ENCODE assay signal across 35 cellular contexts in the genomic region with DNA sequence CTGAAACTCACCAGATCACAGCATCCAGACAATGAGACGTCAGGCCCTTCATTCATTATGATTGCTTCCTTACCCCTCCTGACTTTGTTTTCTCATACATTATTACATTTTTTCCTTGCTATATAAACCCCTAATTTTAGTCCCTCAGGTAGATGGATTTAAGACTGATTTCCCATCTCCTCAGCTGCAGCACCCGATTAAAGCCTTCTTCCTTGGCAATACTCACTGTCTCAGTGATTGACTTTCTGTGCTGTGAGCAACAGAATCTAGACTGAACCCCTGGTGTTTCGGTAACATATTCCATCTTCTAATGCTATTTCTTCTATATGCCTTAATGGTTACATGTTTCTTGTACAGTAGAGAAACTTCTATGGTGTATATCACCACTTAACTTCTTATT.
"Had no signal": no experiment of that assay in that cellular context is flagged by ENCODE, and none has a peak within 500 bp of the region (broad histone marks: within the 10 kb centered on the region; RNA-seq: fewer than 3 reads in every experiment).

No MANE protein-coding gene starts in this region.

- ATAC-seq: activated CD8-positive, alpha-beta T cell treated with anti-CD3 and anti-CD28 coated beads for 36 hours; activated naive CD4-positive, alpha-beta T cell treated with anti-CD3 and anti-CD28 coated beads, Interleukin-2, amount 50 U/mL, for 72 hours; activated T-cell treated with anti-CD3 and anti-CD28 coated beads, Interleukin-2, amount 50 U/mL, for 4 hours; activated T-cell treated with anti-CD3 and anti-CD28 coated beads, Interleukin-2, amount 50 U/mL, for 72 hours; activated T-helper 17 cell treated with anti-CD3 and anti-CD28 coated beads, Interleukin-2, amount 50 U/mL, for 72 hours; body of pancreas had no signal

- H3K27me3 ChIP-seq: adrenal gland, body of pancreas, brain microvascular endothelial cell, breast epithelium had no signal

- DNase-seq: activated B cell treated with CpG ODN at 0.5 μM for 24 hours; activated CD4-positive, alpha-beta memory T cell treated with anti-CD3 and anti-CD28 coated beads for 36 hours; activated CD4-positive, alpha-beta T cell treated with anti-CD3 and anti-CD28 coated beads for 4 hours; activated CD4-positive, alpha-beta T cell treated with anti-CD3 and anti-CD28 coated beads, Interleukin-2, amount 10 ng/mL, durations not matched to agents 24 days and 14 days; activated CD4-positive, alpha-beta T cell treated with anti-CD3 and anti-CD28 coated beads, Interleukin-2, amount 50 U/mL, for 1 hour; activated CD4-positive, alpha-beta T cell treated with anti-CD3 and anti-CD28 coated beads, Interleukin-2, amount 50 U/mL, for 4 hours; activated CD4-positive, CD25-positive, alpha-beta regulatory T cell treated with anti-CD3 and anti-CD28 coated beads, Interleukin-2, amount 50 U/mL, for 72 hours; activated CD8-positive, alpha-beta memory T cell treated with anti-CD3 and anti-CD28 coated beads, Interleukin-2, amount 50 U/mL, for 4 hours; activated CD8-positive, alpha-beta T cell treated with anti-CD3 and anti-CD28 coated beads for 36 hours; activated effector memory CD4-positive, alpha-beta T cell treated with anti-CD3 and anti-CD28 coated beads, Interleukin-2, amount 50 U/mL, for 16 hours; activated gamma-delta T cell treated with Interleukin-2 at 50 U/mL for 16 hours; activated naive CD4-positive, alpha-beta T cell; activated naive CD4-positive, alpha-beta T cell treated with anti-CD3 and anti-CD28 coated beads for 36 hours; activated naive CD4-positive, alpha-beta T cell treated with anti-CD3 and anti-CD28 coated beads, Interleukin-2, amount 50 U/mL, for 16 hours; activated naive CD8-positive, alpha-beta T cell treated with anti-CD3 and anti-CD28 coated beads for 36 hours; activated T-cell treated with anti-CD3 and anti-CD28 coated beads for 4 hours; activated T-cell treated with anti-CD3 and anti-CD28 coated beads, Interleukin-2, amount 50 U/mL, for 1 hour; activated T-cell treated with anti-CD3 and anti-CD28 coated beads, Interleukin-2, amount 50 U/mL, for 4 hours; activated T-cell treated with anti-CD3 and anti-CD28 coated beads, Interleukin-2, amount 50 U/mL, for 72 hours; adrenal gland; amniotic stem cell; aorta; body of pancreas; brain microvascular endothelial cell; central memory CD4-positive, alpha-beta T cell; T-helper 2 cell; T-helper 9 cell had no signal

- H3K27me3 Mint-ChIP-seq: activated B cell treated with CpG ODN at 0.5 μM for 24 hours; activated CD4-positive, alpha-beta memory T cell treated with anti-CD3 and anti-CD28 coated beads for 36 hours; activated CD4-positive, alpha-beta T cell treated with anti-CD3 and anti-CD28 coated beads, Interleukin-2, amount 10 ng/mL, durations not matched to agents 24 days and 14 days; activated CD8-positive, alpha-beta T cell treated with anti-CD3 and anti-CD28 coated beads for 36 hours; activated naive CD8-positive, alpha-beta T cell treated with anti-CD3 and anti-CD28 coated beads for 36 hours; activated T-helper 17 cell treated with anti-CD3 and anti-CD28 coated beads, Interleukin-2, amount 50 U/mL, for 72 hours had no signal

- H3K27ac ChIP-seq: adrenal gland, body of pancreas, brain microvascular endothelial cell, breast epithelium, VCaP had no signal

- H3K4me1 Mint-ChIP-seq: activated CD4-positive, alpha-beta T cell treated with anti-CD3 and anti-CD28 coated beads, Interleukin-2, amount 10 ng/mL, durations not matched to agents 24 days and 14 days; activated naive CD8-positive, alpha-beta T cell treated with anti-CD3 and anti-CD28 coated beads for 36 hours; activated T-helper 17 cell treated with anti-CD3 and anti-CD28 coated beads, Interleukin-2, amount 50 U/mL, for 72 hours had no signal

- H3K4me3 Mint-ChIP-seq: activated B cell treated with CpG ODN at 0.5 μM for 24 hours; activated CD4-positive, alpha-beta memory T cell treated with anti-CD3 and anti-CD28 coated beads for 36 hours; activated CD4-positive, alpha-beta T cell treated with anti-CD3 and anti-CD28 coated beads, Interleukin-2, amount 10 ng/mL, durations not matched to agents 24 days and 14 days; activated CD8-positive, alpha-beta T cell treated with anti-CD3 and anti-CD28 coated beads for 36 hours; activated naive CD4-positive, alpha-beta T cell treated with anti-CD3 and anti-CD28 coated beads for 36 hours; activated naive CD8-positive, alpha-beta T cell treated with anti-CD3 and anti-CD28 coated beads for 36 hours; activated T-cell treated with anti-CD3 and anti-CD28 coated beads, Interleukin-2, amount 50 U/mL, for 4 hours; activated T-cell treated with anti-CD3 and anti-CD28 coated beads, Interleukin-2, amount 50 U/mL, for 72 hours; activated T-helper 1 cell treated with anti-CD3 and anti-CD28 coated beads, Interleukin-12 subunit alpha, Interleukin-12 subunit beta, Interleukin-2, Interleukin-4 antibody, amounts not matched to agents 30 ng/mL and 10 ng/mL and 1 ng/mL, durations not matched to agents 14 hours and 24 hours and 36 hours; activated T-helper 17 cell treated with anti-CD3 and anti-CD28 coated beads, Interleukin-2, amount 50 U/mL, for 72 hours; T-helper 1 cell treated with Interleukin-12 subunit alpha and Interleukin-12 subunit beta and Interleukin-4 antibody, amounts not matched to agents 30 μg/mL and 1 μg/mL, for 36 hours; T-helper 2 cell treated with Interferon-gamma antibody and Interleukin-4, amounts not matched to agents 5 μg/mL and 100 μg/mL, for 36 hours had no signal

- FAIRE-seq: astrocyte had no signal

- H3K27ac Mint-ChIP-seq: activated B cell treated with CpG ODN at 0.5 μM for 24 hours; activated CD4-positive, alpha-beta memory T cell treated with anti-CD3 and anti-CD28 coated beads for 36 hours; activated CD4-positive, alpha-beta T cell treated with anti-CD3 and anti-CD28 coated beads, Interleukin-2, amount 10 ng/mL, durations not matched to agents 24 days and 14 days; activated CD8-positive, alpha-beta T cell treated with anti-CD3 and anti-CD28 coated beads for 36 hours; activated naive CD4-positive, alpha-beta T cell treated with anti-CD3 and anti-CD28 coated beads for 36 hours; activated naive CD4-positive, alpha-beta T cell treated with anti-CD3 and anti-CD28 coated beads, Interleukin-2, amount 50 U/mL, for 72 hours; activated naive CD8-positive, alpha-beta T cell treated with anti-CD3 and anti-CD28 coated beads for 36 hours; activated T-cell treated with anti-CD3 and anti-CD28 coated beads, Interleukin-2, amount 50 U/mL, for 72 hours; activated T-helper 1 cell treated with anti-CD3 and anti-CD28 coated beads, Interleukin-12 subunit alpha, Interleukin-12 subunit beta, Interleukin-2, Interleukin-4 antibody, amounts not matched to agents 30 ng/mL and 10 ng/mL and 1 ng/mL, durations not matched to agents 14 hours and 24 hours and 36 hours; activated T-helper 17 cell treated with anti-CD3 and anti-CD28 coated beads, Interleukin-2, amount 50 U/mL, for 72 hours; T-helper 1 cell treated with Interleukin-12 subunit alpha and Interleukin-12 subunit beta and Interleukin-4 antibody, amounts not matched to agents 30 μg/mL and 1 μg/mL, for 36 hours; T-helper 2 cell treated with Interferon-gamma antibody and Interleukin-4, amounts not matched to agents 5 μg/mL and 100 μg/mL, for 36 hours had no signal

- H3K4me3 ChIP-seq: adrenal gland, body of pancreas, breast epithelium had no signal

- H3K9me3 ChIP-seq: adrenal gland had no signal

- H3K36me3 ChIP-seq: adrenal gland, brain microvascular endothelial cell, breast epithelium had no signal

- H3K4me1 ChIP-seq: body of pancreas, breast epithelium had no signal
